Comparison of ENCODE assay signal across 15 cellular contexts in the genomic region with DNA sequence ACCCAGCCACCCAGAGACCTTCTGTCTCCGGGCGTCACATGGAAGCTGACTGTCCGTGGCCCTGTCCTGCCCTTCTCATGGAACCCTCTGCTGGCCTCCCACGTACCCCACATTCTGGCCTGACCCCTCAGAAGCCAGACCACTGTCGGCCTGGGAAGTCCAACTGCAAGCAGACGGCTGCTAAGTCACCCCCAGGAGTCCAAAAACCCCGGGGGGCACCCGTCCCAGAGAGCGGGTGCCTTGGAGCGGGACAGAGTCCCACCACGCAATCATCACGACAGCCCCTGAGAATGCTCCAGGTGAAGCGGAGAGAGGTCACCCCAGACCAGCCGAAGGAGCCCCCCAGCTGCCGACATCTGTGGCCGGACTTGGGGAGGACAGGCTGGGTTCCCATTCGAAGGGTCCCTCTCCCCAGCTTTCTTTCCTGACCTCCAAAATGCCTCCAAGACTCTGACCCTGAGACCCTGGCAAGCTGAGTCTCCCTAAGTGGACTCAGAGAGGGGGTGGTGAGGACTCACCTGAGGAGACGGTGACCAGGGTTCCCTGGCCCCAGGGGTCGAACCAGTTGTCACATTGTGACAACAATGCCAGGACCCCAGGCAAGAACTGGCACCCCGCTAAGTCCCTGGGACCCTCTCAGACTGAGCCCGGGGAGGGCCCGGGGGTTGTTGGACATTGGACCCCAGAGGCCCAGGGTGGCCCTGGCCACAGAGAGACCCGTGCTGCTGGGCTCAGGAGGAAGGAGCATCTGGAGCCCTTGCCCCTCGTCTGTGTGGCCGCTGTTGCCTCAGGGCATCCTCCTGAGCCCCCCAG.
DNase-seq lines count a peak whose midpoint lies in the region; TF ChIP-seq lines count a peak whose summit lies in the region.
"Had no signal": no experiment of that assay in that cellular context is flagged by ENCODE, and none has a peak within 500 bp of the region (broad histone marks: within the 10 kb centered on the region; RNA-seq: fewer than 3 reads in every experiment).

No MANE protein-coding gene starts in this region.

- H3K27me3 ChIP-seq in left ventricle myocardium inferior (ENCODE audit: low read depth) (peaks cover 47% of the 10 kb centered on the region), stomach (peaks cover 0 to 27% (median 0%) of the 10 kb centered on the region in 3 donors)

- TF ChIP-seq CTCF in left ventricle myocardium inferior (IDR thresholded peaks at IDR 0.05; ENCODE audit: borderline replicate concordance) (no peak), stomach (IDR thresholded peaks at IDR 0.05) (no peak)

- TF ChIP-seq EP300 in stomach (IDR thresholded peaks at IDR 0.05), result no peak

- H3K9me3 ChIP-seq in left ventricle myocardium inferior (replicated peaks) (no peaks in the 10 kb centered on the region), stomach (peaks cover 0 to 4% (median 0%) of the 10 kb centered on the region in 4 donors)
- H3K9me3 ChIP-seq: heart left ventricle had no signal

- H3K4me1 ChIP-seq in left ventricle myocardium inferior (no peaks in the 10 kb centered on the region), stomach (no peaks in the 10 kb centered on the region)
- H3K4me1 ChIP-seq: heart left ventricle had no signal

- H3K36me3 ChIP-seq in left ventricle myocardium inferior (no peaks in the 10 kb centered on the region), stomach (no peaks in the 10 kb centered on the region)
- H3K36me3 ChIP-seq: heart left ventricle had no signal

- DNase-seq in activated CD4-positive, alpha-beta T cell treated with anti-CD3 and anti-CD28 coated beads for 1 hour, result peak; percentile 4
- no peak for DNase-seq in activated CD4-positive, alpha-beta T cell treated with anti-CD3 and anti-CD28 coated beads for 4 hours
- peak; percentile 5 for DNase-seq in left ventricle myocardium inferior
- peak; percentile 21 for DNase-seq in stomach
- no peak for DNase-seq in HT-29 (ENCODE audit: low spot score)
- no peak for DNase-seq in cerebellum (ENCODE audit: low spot score)
- DNase-seq in DMS153 treated with DMSO at 0.1 percent for 48 hours (lab: John Stamatoyannopoulos, UW; ENCODE audit: unreplicated experiment), result no peak
- DNase-seq: effector memory CD4-positive, alpha-beta T cell; HFFc6; mesenchymal stem cell; NCI-H1092; OCI-M1 had no signal

- H3K4me3 ChIP-seq in left ventricle myocardium inferior, result no peak overlapping the region
- peak overlapping the region in 1 of 4 donors; percentile 22 for H3K4me3 ChIP-seq in stomach
- H3K4me3 ChIP-seq: heart left ventricle, smooth muscle cell had no signal

- 78 to 88% (median 84%) methylated on average over 17 to 25 of the region's 25 CpGs for WGBS in stomach, 5 donors

- 0 out of 2 replicates have a peak, but pooled peaks have one; percentile 27 for TF ChIP-seq POLR2A in Raji (IDR thresholded peaks at IDR 0.05; ENCODE audit: insufficient read depth, low read depth, low read length)
- no peak for TF ChIP-seq POLR2A in stomach (IDR thresholded peaks at IDR 0.05)

- H3K27ac ChIP-seq in left ventricle myocardium inferior (replicated peaks) (no peak overlapping the region), stomach (peak overlapping the region in 1 of 5 donors; percentile 14)
- H3K27ac ChIP-seq: heart left ventricle had no signal

- intact Hi-C loops in left ventricle myocardium inferior (cut with micrococcal nuclease), result no loop called here
- intact Hi-C loops in stomach (cut with DNase I; ENCODE audit: low total_unique reads), result no loop called here

Comparison
In these comparisons a context has a peak if more than half of its experiments do, and no peak if none do; other contexts are left out.
1. DNase-seq: peak in activated CD4-positive, alpha-beta T cell treated with anti-CD3 and anti-CD28 coated beads for 1 hour (single experiment), left ventricle myocardium inferior (single experiment) and stomach (single experiment); none in activated CD4-positive, alpha-beta T cell treated with anti-CD3 and anti-CD28 coated beads for 4 hours (0 of 2), HT-29 (single experiment), cerebellum (single experiment) and DMS153 treated with DMSO at 0.1 percent for 48 hours (single experiment).